18 cellular contexts compared by ENCODE assay signal in the genomic region with DNA sequence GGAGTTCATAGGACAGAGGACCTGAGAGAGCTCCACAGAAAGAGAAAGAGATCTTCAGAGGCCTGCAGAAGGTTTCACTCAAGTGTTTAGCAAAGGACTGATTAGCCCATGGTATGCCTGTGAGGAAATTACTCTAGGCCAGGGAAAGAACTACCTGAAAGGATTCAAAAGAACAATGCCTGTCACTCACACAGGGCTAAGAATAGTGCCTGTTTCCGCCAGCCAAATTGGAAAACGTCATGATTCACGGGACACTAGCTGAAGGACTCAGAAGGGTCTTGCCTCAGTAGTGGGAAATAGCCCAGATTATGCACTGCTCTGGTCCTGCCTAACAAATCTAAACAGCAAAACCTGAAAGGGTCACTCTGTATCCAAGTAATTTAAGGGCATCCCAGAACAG. TPM values are rescaled to one million over a fixed set of nuclear protein-coding genes. Genes with fewer than 3 reads are reported as not detected.
DNase-seq lines count a peak whose midpoint lies in the region; ATAC-seq, FAIRE-seq and TF ChIP-seq lines count a peak whose summit lies in the region.
"Had no signal": no experiment of that assay in that cellular context is flagged by ENCODE, and none has a peak within 500 bp of the region (broad histone marks: within the 10 kb centered on the region; RNA-seq: fewer than 3 reads in every experiment).

No MANE protein-coding gene starts in this region.

- H3K14ac ChIP-seq in H9 (ENCODE audit: insufficient read depth, low read length), result no peak overlapping the region

- no peaks in the 10 kb centered on the region for H3K9me3 Mint-ChIP-seq in astrocyte (ENCODE audit: unreplicated experiment)
- H3K9me3 Mint-ChIP-seq in neural progenitor cell, result no peaks in the 10 kb centered on the region
- H3K9me3 Mint-ChIP-seq in H9, result peaks cover 42 to 64% of the 10 kb centered on the region in 2 experiments
- H3K9me3 Mint-ChIP-seq: CD4-positive, CD25-positive, alpha-beta regulatory T cell; CD8-positive, alpha-beta memory T cell; HFFc6 had no signal

- TF ChIP-seq CTCF in astrocyte (IDR thresholded peaks at IDR 0.05; ENCODE audit: insufficient read depth, low read depth, low read length) (no peak), neural progenitor cell (IDR thresholded peaks at IDR 0.05) (no peak), H9 (conservative IDR thresholded peaks at IDR 0.05) (no peak)

- H4K91ac ChIP-seq in H9 (ENCODE audit: insufficient read length, low read depth, low read length), result no peak overlapping the region

- no peaks in the 10 kb centered on the region for H3F3A ChIP-seq in neural progenitor cell (ENCODE audit: low read depth)

- no peak overlapping the region for H2BK20ac ChIP-seq in H9 (ENCODE audit: low read depth, low read length, poor library complexity, severe bottlenecking)

- ATAC-seq in GM19467 (IDR thresholded peaks at IDR 0.05; ENCODE audit: unreplicated experiment), result no peak
- ATAC-seq: HCT116 had no signal

- H3K9me3 ChIP-seq in HAP-1 (no peaks in the 10 kb centered on the region; the same call in 1 of the 2 replicates), astrocyte (ENCODE audit: insufficient read depth, low read depth, low read length) (no peaks in the 10 kb centered on the region), neural progenitor cell (ENCODE audit: low read depth) (no peaks in the 10 kb centered on the region), H9 (ENCODE audit: control insufficient read depth, low read depth, low read length) (peaks cover 6% of the 10 kb centered on the region)

- no peak overlapping the region for H3K18ac ChIP-seq in H9 (ENCODE audit: insufficient read length, low read depth, low read length)

- peak; percentile 49 for DNase-seq in ELF-1 (ENCODE audit: low read depth, low spot score)
- peak; percentile 22 to 29 for DNase-seq in HAP-1 (ENCODE audit: low spot score in 2 of 2)
- no peak for DNase-seq in astrocyte (ENCODE audit: low read depth)
- peak; percentile 51 for DNase-seq in neural progenitor cell (ENCODE audit: low spot score)
- no peak for DNase-seq in NOMO-1 treated with DMSO at 0.1 percent for 48 hours (lab: John Stamatoyannopoulos, UW; ENCODE audit: unreplicated experiment)
- no peak for DNase-seq in H9
- DNase-seq: C1 segment of cervical spinal cord; CD4-positive, CD25-positive, alpha-beta regulatory T cell; CD8-positive, alpha-beta memory T cell; COR-L47; GDM1; HFFc6 had no signal

- H3K4ac ChIP-seq in H9 (ENCODE audit: low read depth, low read length), result no peak overlapping the region

- no peak overlapping the region for H4K5ac ChIP-seq in H9 (ENCODE audit: insufficient read length, low read depth, low read length)

- no peak overlapping the region for H2BK5ac ChIP-seq in H9 (ENCODE audit: insufficient read length, low read length)

- H4K20me1 ChIP-seq in astrocyte (ENCODE audit: insufficient read depth, low read length) (no peaks in the 10 kb centered on the region), neural progenitor cell (ENCODE audit: low read depth) (no peaks in the 10 kb centered on the region), H9 (ENCODE audit: control insufficient read depth, insufficient read depth, insufficient read length) (no peaks in the 10 kb centered on the region)

- H3K4me2 ChIP-seq in astrocyte (ENCODE audit: low read length) (no peak overlapping the region), neural progenitor cell (peak overlapping the region; percentile 5), H9 (ENCODE audit: insufficient read depth, insufficient read length, low read length) (no peak overlapping the region)

- peak; percentile 58 for FAIRE-seq in astrocyte (lab: Jason Lieb, UNC)
- FAIRE-seq: GM12892, H1 had no signal

- WGBS in H9 (ENCODE audit: extremely low coverage, insufficient read length, low lambda C conversion rate), result no CpG with 5 or more reads among the region's 3 CpGs

- no peak overlapping the region for H3K27ac Mint-ChIP-seq in astrocyte (ENCODE audit: unreplicated experiment)
- H3K27ac Mint-ChIP-seq in neural progenitor cell, result no peak overlapping the region
- no peak overlapping the region for H3K27ac Mint-ChIP-seq in H9
- H3K27ac Mint-ChIP-seq: B cell; CD4-positive, CD25-positive, alpha-beta regulatory T cell; CD8-positive, alpha-beta memory T cell; HFFc6 had no signal

- no peak overlapping the region for H2AK5ac ChIP-seq in H9 (ENCODE audit: insufficient read length, low read length)

- H2BK15ac ChIP-seq in H9 (ENCODE audit: low read depth, low read length), result no peak overlapping the region

- H3K36me3 ChIP-seq in HAP-1 (replicated peaks) (no peaks in the 10 kb centered on the region), astrocyte (ENCODE audit: insufficient read depth, low read length) (no peaks in the 10 kb centered on the region), neural progenitor cell (peaks cover 3% of the 10 kb centered on the region)

- H3K4me3 Mint-ChIP-seq in astrocyte (ENCODE audit: unreplicated experiment) (no peak overlapping the region), neural progenitor cell (no peak overlapping the region), H9 (no peak overlapping the region)
- H3K4me3 Mint-ChIP-seq: B cell; CD4-positive, CD25-positive, alpha-beta regulatory T cell; CD8-positive, alpha-beta memory T cell; HFFc6 had no signal

- no peak overlapping the region for H3K23ac ChIP-seq in H9 (ENCODE audit: insufficient read length, low read depth, low read length)

- H2BK120ac ChIP-seq in H9 (ENCODE audit: low read depth, low read length, poor library complexity, severe bottlenecking), result no peak overlapping the region

- H3K36me3 Mint-ChIP-seq in astrocyte (ENCODE audit: low read depth, unreplicated experiment) (no peaks in the 10 kb centered on the region), neural progenitor cell (no peaks in the 10 kb centered on the region), H9 (ENCODE audit: insufficient read depth in 1 of 3, low read depth in 3 of 3) (peaks cover 0 to 3% (median 0%) of the 10 kb centered on the region in 3 experiments; a peak in 1 of 7 replicates)
- H3K36me3 Mint-ChIP-seq: CD4-positive, CD25-positive, alpha-beta regulatory T cell; CD8-positive, alpha-beta memory T cell had no signal

- no peak overlapping the region for H3K56ac ChIP-seq in H9 (ENCODE audit: insufficient read length, low read depth, low read length)

- H2AFZ ChIP-seq in astrocyte (ENCODE audit: low read depth, low read length), result no peak overlapping the region
- no peak overlapping the region for H2AFZ ChIP-seq in neural progenitor cell (replicated peaks)
- H2AFZ ChIP-seq in H9 (ENCODE audit: low read length), result no peak overlapping the region

- no peak overlapping the region for H3T11ph ChIP-seq in H9 (ENCODE audit: low read length)

- peaks cover 10% of the 10 kb centered on the region for H3K4me1 ChIP-seq in HAP-1
- no peaks in the 10 kb centered on the region for H3K4me1 ChIP-seq in astrocyte (ENCODE audit: insufficient read depth, low read length)
- no peaks in the 10 kb centered on the region for H3K4me1 ChIP-seq in neural progenitor cell
- no peaks in the 10 kb centered on the region for H3K4me1 ChIP-seq in H9 (ENCODE audit: insufficient read depth, low read length)

- H3K4me1 Mint-ChIP-seq in astrocyte (ENCODE audit: low read depth, unreplicated experiment) (no peaks in the 10 kb centered on the region), neural progenitor cell (no peaks in the 10 kb centered on the region), H9 (no peaks in the 10 kb centered on the region)
- H3K4me1 Mint-ChIP-seq: B cell; CD4-positive, CD25-positive, alpha-beta regulatory T cell; CD8-positive, alpha-beta memory T cell had no signal

- in situ Hi-C loops in HAP-1 (cut with MboI; ENCODE audit: low sequenced_read_pairs), result no loop called here

- H3K9ac ChIP-seq in astrocyte (ENCODE audit: low read length) (no peak overlapping the region), neural progenitor cell (no peak overlapping the region), H9 (ENCODE audit: extremely low read depth, insufficient read length, low read length) (no peak overlapping the region)

- no peak overlapping the region for H4K8ac ChIP-seq in H9 (replicated peaks; ENCODE audit: insufficient read length, low read depth, low read length)

- peaks cover 2% of the 10 kb centered on the region for H3K27me3 Mint-ChIP-seq in astrocyte (ENCODE audit: low read depth, unreplicated experiment)
- H3K27me3 Mint-ChIP-seq in neural progenitor cell (ENCODE audit: insufficient read depth, low read depth), result no peaks in the 10 kb centered on the region
- H3K27me3 Mint-ChIP-seq in H9 (ENCODE audit: low read depth), result peaks cover 3% of the 10 kb centered on the region
- H3K27me3 Mint-ChIP-seq: B cell had no signal

- no peak overlapping the region for H2BK12ac ChIP-seq in H9 (ENCODE audit: insufficient read length, low read depth, low read length)

- H3K27me3 ChIP-seq in HAP-1 (ENCODE audit: low read depth), result no peaks in the 10 kb centered on the region
- no peaks in the 10 kb centered on the region for H3K27me3 ChIP-seq in astrocyte (ENCODE audit: insufficient read depth, low read length)
- no peaks in the 10 kb centered on the region for H3K27me3 ChIP-seq in neural progenitor cell
- H3K27me3 ChIP-seq in H9 (ENCODE audit: insufficient read depth, low read length), result no peaks in the 10 kb centered on the region

- no peak overlapping the region for H3K4me3 ChIP-seq in HAP-1
- H3K4me3 ChIP-seq in astrocyte (ENCODE audit: insufficient read depth, low read depth, low read length), result no peak overlapping the region
- no peak overlapping the region for H3K4me3 ChIP-seq in neural progenitor cell

- H3K27ac ChIP-seq in astrocyte (ENCODE audit: low read depth, low read length) (no peak overlapping the region), neural progenitor cell (no peak overlapping the region), H9 (ENCODE audit: insufficient read length, low read depth, low read length) (no peak overlapping the region)
- H3K27ac ChIP-seq: HL-60 had no signal

- H3K23me2 ChIP-seq in H9 (ENCODE audit: insufficient read length, low read depth, low read length, poor library complexity, severe bottlenecking), result no peaks in the 10 kb centered on the region

- H3K79me1 ChIP-seq in H9 (ENCODE audit: insufficient read depth, low read depth, low read length, poor library complexity, severe bottlenecking), result no peaks in the 10 kb centered on the region

- H3K79me2 ChIP-seq in astrocyte (ENCODE audit: insufficient read depth, low read length), result no peaks in the 10 kb centered on the region
- no peaks in the 10 kb centered on the region for H3K79me2 ChIP-seq in neural progenitor cell (ENCODE audit: low read depth)
- H3K79me2 ChIP-seq in H9 (ENCODE audit: insufficient read depth, low read length), result no peaks in the 10 kb centered on the region

RNA-seq across cellular contexts. Expression of gene SYTL4, which starts 21.1 kb away (rescaled TPM):
- total RNA-seq in astrocyte (3.3 and 4.1 TPM in 2 replicates), neural progenitor cell (ENCODE audit: low replicate concordance) (0.22 and 0.39 TPM in 2 replicates), H9 (2021) (0.13 TPM in 1 of 2 replicates, not detected in the other)
- total RNA-seq: B cell; CD8-positive, alpha-beta memory T cell had no signal

Comparison
In these comparisons a context has a peak if more than half of its experiments do, and no peak if none do; other contexts are left out.
1. DNase-seq: peak in ELF-1 (single experiment), HAP-1 (2 of 2) and neural progenitor cell (single experiment); none in astrocyte (single experiment), NOMO-1 treated with DMSO at 0.1 percent for 48 hours (single experiment) and H9 (single experiment).